ENCODE assay signal across 14 cellular contexts in the genomic region with DNA sequence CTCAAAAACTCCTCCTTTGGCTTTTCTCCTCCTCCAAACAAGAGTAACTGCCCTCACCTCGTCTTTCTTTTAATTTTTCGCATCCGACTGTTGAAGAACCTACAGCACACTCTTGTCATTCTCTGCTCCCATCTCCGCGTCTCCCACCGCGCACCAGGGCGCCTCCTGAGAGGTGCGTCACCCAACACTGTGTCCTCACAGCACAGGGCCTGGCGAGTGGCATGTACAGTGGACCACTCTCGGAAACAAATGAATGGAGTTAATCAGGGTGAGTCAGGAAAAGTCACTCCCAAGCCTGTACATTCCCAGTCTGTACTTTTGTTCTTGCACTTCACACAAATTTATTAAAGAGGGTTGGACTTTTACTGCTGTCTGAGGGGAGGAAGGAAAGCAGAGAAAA. TPM values are rescaled to one million over a fixed set of nuclear protein-coding genes. Genes with fewer than 3 reads are reported as not detected.
A peak's percentile ranks its signal among the peaks of the same experiment; 100 is the strongest.
DNase-seq lines count a peak whose midpoint lies in the region; ATAC-seq, FAIRE-seq and TF ChIP-seq lines count a peak whose summit lies in the region.
"Had no signal": no experiment of that assay in that cellular context is flagged by ENCODE, and none has a peak within 500 bp of the region (broad histone marks: within the 10 kb centered on the region; RNA-seq: fewer than 3 reads in every experiment).

No MANE protein-coding gene starts in this region.

- H3F3A ChIP-seq in GM23248 (ENCODE audit: insufficient read depth) = no peaks in the 10 kb centered on the region

- peak; percentile 62 for DNase-seq in GM23248
- DNase-seq in astrocyte of the spinal cord (ENCODE audit: low read depth, low spot score) = peak; percentile 13
- DNase-seq in hepatocyte (ENCODE audit: low spot score) = no peak
- no peak for DNase-seq in ovary
- DNase-seq in NCI-H2081 treated with DMSO at 0.1 percent for 48 hours (lab: John Stamatoyannopoulos, UW) = no peak
- DNase-seq in EL = no peak
- DNase-seq in urothelium cell line (ENCODE audit: low spot score) = no peak
- DNase-seq: activated T-cell treated with anti-CD3 and anti-CD28 coated beads, Interleukin-2, amount 50 U/mL, for 72 hours; DMS79; Kasumi-1; NCI-H187 had no signal

- intact Hi-C loops in ovary (cut with DNase I) = no loop called here

- TF ChIP-seq EP300 in ovary (IDR thresholded peaks at IDR 0.05) = no peak

- H3K9ac ChIP-seq in GM23248 = no peak overlapping the region

- WGBS in GM23248 (ENCODE audit: low coverage in 1 of 2, low lambda C conversion rate in 2 of 2, missing lambda C conversion rate in 2 of 2), 2 experiments = 1 to 2% methylated on average over 11 of the region's 11 CpGs
- 36% methylated on average over 11 of the region's 11 CpGs for WGBS in hepatocyte (ENCODE audit: low lambda C conversion rate, missing lambda C conversion rate)
- 4 to 7% (median 4%) methylated on average over 11 of the region's 11 CpGs for WGBS in ovary, 3 donors

- peak overlapping the region; percentile 54 for H2AFZ ChIP-seq in GM23248
- no peak overlapping the region for H2AFZ ChIP-seq in hepatocyte

- no peaks in the 10 kb centered on the region for H3K36me3 ChIP-seq in GM23248 (ENCODE audit: low read depth)
- H3K36me3 ChIP-seq in hepatocyte (replicated peaks; ENCODE audit: insufficient read depth, low read depth) = no peaks in the 10 kb centered on the region
- no peaks in the 10 kb centered on the region for H3K36me3 ChIP-seq in ovary
- H3K36me3 ChIP-seq: neutrophil had no signal

- H4K20me1 ChIP-seq in GM23248 (ENCODE audit: insufficient read depth) (no peaks in the 10 kb centered on the region), hepatocyte (ENCODE audit: insufficient read depth, poor library complexity, severe bottlenecking) (no peaks in the 10 kb centered on the region)

- H3K79me2 ChIP-seq in GM23248 (ENCODE audit: insufficient read depth) = no peaks in the 10 kb centered on the region
- H3K79me2 ChIP-seq in hepatocyte = no peaks in the 10 kb centered on the region

- H3K9me2 ChIP-seq in GM23248 (ENCODE audit: insufficient read depth) (no peaks in the 10 kb centered on the region), hepatocyte (replicated peaks; ENCODE audit: insufficient read depth) (no peaks in the 10 kb centered on the region)

- H3K4me1 ChIP-seq in GM23248 (ENCODE audit: insufficient read depth) (no peaks in the 10 kb centered on the region), hepatocyte (ENCODE audit: insufficient read depth) (no peaks in the 10 kb centered on the region), ovary (ENCODE audit: insufficient read depth) (peaks cover 2% of the 10 kb centered on the region)

- in situ Hi-C loops in GM23248 (cut with MboI) = no loop called here
- in situ Hi-C loops in astrocyte of the spinal cord (cut with HindIII; ENCODE audit: low sequenced_read_pairs) = no loop called here

- no peak for TF ChIP-seq POLR2A in ovary (IDR thresholded peaks at IDR 0.05)

- H3K4me3 ChIP-seq in GM23248 (peak overlapping the region; percentile 54), astrocyte of the spinal cord (ENCODE audit: low read depth, low read length) (peak overlapping the region; percentile 11), hepatocyte (no peak overlapping the region), ovary (peak overlapping the region; percentile 30)

- H3K4me2 ChIP-seq in GM23248 (ENCODE audit: unreplicated experiment) (peak overlapping the region; percentile 68), hepatocyte (peak overlapping the region; percentile 79)

- peaks cover 13% of the 10 kb centered on the region; the same call in 1 of the 2 replicates for H3K27me3 ChIP-seq in GM23248 (replicated peaks; ENCODE audit: insufficient read depth)
- H3K27me3 ChIP-seq in hepatocyte = peaks cover 49% of the 10 kb centered on the region
- no peaks in the 10 kb centered on the region for H3K27me3 ChIP-seq in ovary

- ATAC-seq in HG03196 (IDR thresholded peaks at IDR 0.05; ENCODE audit: unreplicated experiment) = no peak
- ATAC-seq: activated T-cell treated with anti-CD3 and anti-CD28 coated beads, Interleukin-2, amount 50 U/mL, for 72 hours had no signal

- no peak for FAIRE-seq in urothelium cell line (lab: Jason Lieb, UNC)

- H3K9me3 ChIP-seq in GM23248 (ENCODE audit: low read depth) (no peaks in the 10 kb centered on the region), hepatocyte (ENCODE audit: low read depth) (no peaks in the 10 kb centered on the region), ovary (no peaks in the 10 kb centered on the region)
- H3K9me3 ChIP-seq: neutrophil had no signal

- H3K27ac ChIP-seq in GM23248 (no peak overlapping the region), hepatocyte (no peak overlapping the region), ovary (no peak overlapping the region)
- H3K27ac ChIP-seq: neutrophil had no signal

- TF ChIP-seq CTCF in astrocyte of the spinal cord (IDR thresholded peaks at IDR 0.05; ENCODE audit: low read depth, low read length) (no peak), hepatocyte (IDR thresholded peaks at IDR 0.05; ENCODE audit: poor library complexity) (no peak), ovary (IDR thresholded peaks at IDR 0.05) (no peak)

RNA-seq across cellular contexts. Expression of gene COL6A6, which starts 0.6 kb away (rescaled TPM):
- total RNA-seq in GM23248 (2014; rRNA removed; shearing (Covaris generic)) = not detected in 2 replicates
- polyA plus RNA-seq in GM23248 (2016; fragmentation: Nextera tagmentation; extraction: Ambion mirVana) (0.08 TPM in 1 of 2 replicates, not detected in the other), hepatocyte (0.23 and 0.24 TPM in 2 replicates), ovary (1 to 10 TPM in 1 of 2 donors, under 1 TPM in 1; 0.21 to 1.0 TPM)
- total RNA-seq in hepatocyte (1.0 and 1.4 TPM in 2 replicates), ovary (under 1 TPM; 0.13 to 0.71 (median 0.25) TPM)
- total RNA-seq: activated T-cell treated with anti-CD3 and anti-CD28 coated beads, Interleukin-2, amount 50 U/mL, for 72 hours; kidney epithelial cell had no signal

Comparison
In these comparisons a context has a peak if more than half of its experiments do, and no peak if none do; other contexts are left out.
1. DNase-seq: peak in GM23248 (single experiment) and astrocyte of the spinal cord (single experiment); none in hepatocyte (single experiment), ovary (0 of 5), NCI-H2081 treated with DMSO at 0.1 percent for 48 hours (single experiment), EL (single experiment) and urothelium cell line (single experiment).